ENCODE assay signal across 1 cellular context in the genomic region with DNA sequence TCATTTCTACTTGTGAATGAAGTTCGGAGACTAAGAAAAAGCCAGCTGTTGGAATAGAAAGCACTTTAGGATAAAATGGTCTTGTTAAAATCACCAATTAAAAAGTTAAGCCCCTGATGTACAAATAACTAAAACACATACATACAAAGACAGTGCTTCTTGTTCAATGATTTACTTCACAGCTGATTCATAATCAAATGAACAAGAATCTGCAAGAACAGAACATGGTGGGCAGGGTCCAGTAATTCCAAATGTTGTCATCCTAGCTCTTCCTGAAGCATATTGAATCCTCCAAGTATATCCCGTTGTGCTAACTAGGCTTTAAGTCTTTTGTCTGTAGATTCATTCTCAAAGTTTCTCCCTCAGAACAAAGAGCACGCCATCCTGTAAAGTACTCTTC.
TF ChIP-seq lines count a peak whose summit lies in the region.

No MANE protein-coding gene starts in this region.

TF ChIP-seq in SK-N-SH, 30 proteins besides CTCF, POLR2A, EP300 and RAD21:
- TF ChIP-seq FOXM1 (IDR thresholded peaks at IDR 0.05; ENCODE audit: low read depth) = no peak
- TF ChIP-seq, protein P1, sequence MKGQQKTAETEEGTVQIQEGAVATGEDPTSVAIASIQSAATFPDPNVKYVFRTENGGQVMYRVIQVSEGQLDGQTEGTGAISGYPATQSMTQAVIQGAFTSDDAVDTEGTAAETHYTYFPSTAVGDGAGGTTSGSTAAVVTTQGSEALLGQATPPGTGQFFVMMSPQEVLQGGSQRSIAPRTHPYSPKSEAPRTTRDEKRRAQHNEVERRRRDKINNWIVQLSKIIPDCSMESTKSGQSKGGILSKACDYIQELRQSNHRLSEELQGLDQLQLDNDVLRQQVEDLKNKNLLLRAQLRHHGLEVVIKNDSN (IDR thresholded peaks at IDR 0.05; ENCODE audit: borderline replicate concordance, low read depth) = no peak
- TF ChIP-seq NFIC (IDR thresholded peaks at IDR 0.05; ENCODE audit: borderline replicate concordance) = no peak
- no peak for TF ChIP-seq TAF1 (IDR thresholded peaks at IDR 0.05; ENCODE audit: borderline replicate concordance, low read depth, low read length)
- no peak for TF ChIP-seq MXI1 (IDR thresholded peaks at IDR 0.05; ENCODE audit: low read depth, low read length)
- no peak for TF ChIP-seq MEF2A (IDR thresholded peaks at IDR 0.05; ENCODE audit: borderline replicate concordance, low read depth)
- no peak for TF ChIP-seq TEAD4 (IDR thresholded peaks at IDR 0.05; ENCODE audit: borderline replicate concordance, insufficient read depth)
- TF ChIP-seq CHD2 (IDR thresholded peaks at IDR 0.05; ENCODE audit: low read length, partially characterized antibody) = no peak
- TF ChIP-seq FOSL2 (IDR thresholded peaks at IDR 0.05; ENCODE audit: borderline replicate concordance, low read depth) = no peak
- TF ChIP-seq NRF1 (IDR thresholded peaks at IDR 0.05; ENCODE audit: low read depth, low read length) = no peak
- TF ChIP-seq JUND (IDR thresholded peaks at IDR 0.05) = no peak
- no peak for TF ChIP-seq SMC3 (IDR thresholded peaks at IDR 0.05; ENCODE audit: low read depth, low read length)
- TF ChIP-seq, protein P2, sequence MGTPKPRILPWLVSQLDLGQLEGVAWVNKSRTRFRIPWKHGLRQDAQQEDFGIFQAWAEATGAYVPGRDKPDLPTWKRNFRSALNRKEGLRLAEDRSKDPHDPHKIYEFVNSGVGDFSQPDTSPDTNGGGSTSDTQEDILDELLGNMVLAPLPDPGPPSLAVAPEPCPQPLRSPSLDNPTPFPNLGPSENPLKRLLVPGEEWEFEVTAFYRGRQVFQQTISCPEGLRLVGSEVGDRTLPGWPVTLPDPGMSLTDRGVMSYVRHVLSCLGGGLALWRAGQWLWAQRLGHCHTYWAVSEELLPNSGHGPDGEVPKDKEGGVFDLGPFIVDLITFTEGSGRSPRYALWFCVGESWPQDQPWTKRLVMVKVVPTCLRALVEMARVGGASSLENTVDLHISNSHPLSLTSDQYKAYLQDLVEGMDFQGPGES (IDR thresholded peaks at IDR 0.05; ENCODE audit: low read depth, low read length) = no peak
- TF ChIP-seq RFX5 (IDR thresholded peaks at IDR 0.05; ENCODE audit: low read length) = no peak
- TF ChIP-seq, protein P3, sequence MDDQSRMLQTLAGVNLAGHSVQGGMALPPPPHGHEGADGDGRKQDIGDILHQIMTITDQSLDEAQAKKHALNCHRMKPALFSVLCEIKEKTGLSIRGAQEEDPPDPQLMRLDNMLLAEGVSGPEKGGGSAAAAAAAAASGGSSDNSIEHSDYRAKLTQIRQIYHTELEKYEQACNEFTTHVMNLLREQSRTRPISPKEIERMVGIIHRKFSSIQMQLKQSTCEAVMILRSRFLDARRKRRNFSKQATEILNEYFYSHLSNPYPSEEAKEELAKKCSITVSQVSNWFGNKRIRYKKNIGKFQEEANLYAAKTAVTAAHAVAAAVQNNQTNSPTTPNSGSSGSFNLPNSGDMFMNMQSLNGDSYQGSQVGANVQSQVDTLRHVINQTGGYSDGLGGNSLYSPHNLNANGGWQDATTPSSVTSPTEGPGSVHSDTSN (IDR thresholded peaks at IDR 0.05) = no peak
- no peak for TF ChIP-seq GATA2 (CRISPR knock-in tag; IDR thresholded peaks at IDR 0.05)
- no peak for TF ChIP-seq RCOR1 (IDR thresholded peaks at IDR 0.05; ENCODE audit: low read length)
- TF ChIP-seq TCF12 (IDR thresholded peaks at IDR 0.05) = no peak
- TF ChIP-seq SIN3A (IDR thresholded peaks at IDR 0.05; ENCODE audit: borderline replicate concordance, low read depth, low read length) = no peak
- TF ChIP-seq, protein P4, sequence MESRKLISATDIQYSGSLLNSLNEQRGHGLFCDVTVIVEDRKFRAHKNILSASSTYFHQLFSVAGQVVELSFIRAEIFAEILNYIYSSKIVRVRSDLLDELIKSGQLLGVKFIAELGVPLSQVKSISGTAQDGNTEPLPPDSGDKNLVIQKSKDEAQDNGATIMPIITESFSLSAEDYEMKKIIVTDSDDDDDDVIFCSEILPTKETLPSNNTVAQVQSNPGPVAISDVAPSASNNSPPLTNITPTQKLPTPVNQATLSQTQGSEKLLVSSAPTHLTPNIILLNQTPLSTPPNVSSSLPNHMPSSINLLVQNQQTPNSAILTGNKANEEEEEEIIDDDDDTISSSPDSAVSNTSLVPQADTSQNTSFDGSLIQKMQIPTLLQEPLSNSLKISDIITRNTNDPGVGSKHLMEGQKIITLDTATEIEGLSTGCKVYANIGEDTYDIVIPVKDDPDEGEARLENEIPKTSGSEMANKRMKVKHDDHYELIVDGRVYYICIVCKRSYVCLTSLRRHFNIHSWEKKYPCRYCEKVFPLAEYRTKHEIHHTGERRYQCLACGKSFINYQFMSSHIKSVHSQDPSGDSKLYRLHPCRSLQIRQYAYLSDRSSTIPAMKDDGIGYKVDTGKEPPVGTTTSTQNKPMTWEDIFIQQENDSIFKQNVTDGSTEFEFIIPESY (IDR thresholded peaks at IDR 0.05; ENCODE audit: borderline replicate concordance, low read depth) = no peak
